In genomic region chr14:29709490-29709889, GRCh38 we compare ENCODE assay signal across 13 cellular contexts.
"Had no signal": no experiment of that assay in that cellular context is flagged by ENCODE, and none has a peak within 500 bp of the region (broad histone marks: within the 10 kb centered on the region; RNA-seq: fewer than 3 reads in every experiment).

No MANE protein-coding gene starts in this region.

- H3K4me3 ChIP-seq: breast epithelium, stomach, thoracic aorta had no signal

- H3K9me3 ChIP-seq: breast epithelium, stomach, thoracic aorta had no signal

- H3K27me3 ChIP-seq: breast epithelium, stomach had no signal

- H3K27ac ChIP-seq: breast epithelium, stomach, thoracic aorta, VCaP had no signal

- ATAC-seq: left ventricle myocardium superior had no signal

- H3K4me1 ChIP-seq: breast epithelium, stomach had no signal

- DNase-seq: activated CD4-positive, alpha-beta memory T cell treated with anti-CD3 and anti-CD28 coated beads, Interleukin-2, amount 10 ng/mL, durations not matched to agents 7 days and 5 days; activated gamma-delta T cell; activated T-cell treated with anti-CD3 and anti-CD28 coated beads, Interleukin-2, amount 50 U/mL, for 48 hours; effector CD4-positive, alpha-beta T cell; left ventricle myocardium superior; stimulated activated CD4-positive, alpha-beta T cell treated with anti-CD3 and anti-CD28 coated beads, Interleukin-15, amount 100 ng/mL, for 24 hours; stimulated activated CD4-positive, alpha-beta T cell treated with anti-CD3 and anti-CD28 coated beads, Interleukin-4, amount 100 ng/mL, for 4 hours; stomach; T1000 had no signal

- FAIRE-seq: colon had no signal

- H3K36me3 ChIP-seq: breast epithelium, stomach had no signal
